ENCODE assay signal across 8 cellular contexts in the genomic region with DNA sequence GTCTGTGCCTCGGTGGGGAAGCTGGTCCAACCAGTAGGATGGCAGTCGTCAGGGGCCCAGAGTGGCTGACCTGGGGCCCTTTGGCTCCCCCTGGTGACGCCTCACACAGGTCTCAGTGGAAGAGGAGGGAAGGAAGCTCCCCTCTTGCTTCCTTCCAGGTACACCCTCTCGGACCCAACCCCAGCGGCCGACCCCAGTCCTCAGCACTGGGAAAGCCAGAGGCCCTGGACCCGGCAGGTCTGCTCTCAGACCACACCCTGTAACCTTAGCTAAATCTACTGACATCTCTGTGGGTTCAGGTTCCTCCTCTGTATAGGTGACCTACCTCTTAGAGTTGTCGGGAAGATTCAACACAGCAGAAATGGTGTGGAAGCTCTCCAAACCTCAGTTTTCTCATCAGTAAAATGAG. TPM values are rescaled to one million over a fixed set of nuclear protein-coding genes. Genes with fewer than 3 reads are reported as not detected.
DNase-seq lines count a peak whose midpoint lies in the region; ATAC-seq, FAIRE-seq and TF ChIP-seq lines count a peak whose summit lies in the region.

No MANE protein-coding gene starts in this region.

- H2BK120ac ChIP-seq in H1 (replicated peaks; ENCODE audit: low read depth, low read length) = no peak overlapping the region

- CTCF ChIA-PET in activated CD4-positive, alpha-beta memory T cell treated with anti-CD3 and anti-CD28 coated beads for 36 hours (lab: Charles Lee) = interaction anchor here (0.6 to 4.4 kb wide), 33 partner anchors 9 to 1874 kb away, joined by 3 to 156 read pairs (median 4); no protein-coding TSS in a partner anchor
- CTCF ChIA-PET in H1 (lab: Charles Lee; ENCODE audit: partially characterized antibody) = interaction anchor here (0.6 to 14.2 kb wide), 52 partner anchors 11 to 1246 kb away, joined by 3 to 335 read pairs (median 5); no protein-coding TSS in a partner anchor

- no peak for TF ChIP-seq POLR2A in H1 (IDR thresholded peaks at IDR 0.05; ENCODE audit: control extremely low read depth in 1 of 2, low read depth in 2 of 2, low read length in 2 of 2)

- H3K36me3 ChIP-seq in H1 (ENCODE audit: control insufficient read depth in 2 of 4, insufficient read depth in 4 of 4, low read length in 3 of 4) = no peaks in the 10 kb centered on the region

- intact Hi-C loops in activated CD4-positive, alpha-beta memory T cell treated with anti-CD3 and anti-CD28 coated beads for 36 hours (cut with micrococcal nuclease) = loop anchor here (1.0 kb wide), 2 partner anchors 72 to 115 kb away; no protein-coding TSS in a partner anchor

- H3K36me3 Mint-ChIP-seq in activated CD4-positive, alpha-beta memory T cell treated with anti-CD3 and anti-CD28 coated beads for 36 hours = no peaks in the 10 kb centered on the region

- H3K56ac ChIP-seq in H1 (replicated peaks; ENCODE audit: insufficient read length, low read depth, low read length) = no peak overlapping the region

- peaks cover 12% of the 10 kb centered on the region for H3K4me1 Mint-ChIP-seq in activated CD4-positive, alpha-beta memory T cell treated with anti-CD3 and anti-CD28 coated beads for 36 hours (ENCODE audit: low read depth)

- H4K5ac ChIP-seq in H1 (ENCODE audit: insufficient read length, low read depth, low read length) = no peak overlapping the region

- WGBS in H1 (ENCODE audit: extremely low coverage in 1 of 2, insufficient coverage in 1 of 2, insufficient read length in 1 of 2, insufficient replicate concordance in 2 of 2, low coverage in 1 of 2, low lambda C conversion rate in 2 of 2, missing lambda C conversion rate in 1 of 2), 2 experiments = 44% methylated on average over 8 of the region's 8 CpGs; no CpG with 5 or more reads in 1 of the 2 experiments

- no peak overlapping the region for H3K23ac ChIP-seq in H1 (ENCODE audit: insufficient read length)

- H2AFZ ChIP-seq in H1 (ENCODE audit: low read length) = no peak overlapping the region

- POLR2A ChIA-PET in activated CD4-positive, alpha-beta memory T cell treated with anti-CD3 and anti-CD28 coated beads for 36 hours (lab: Charles Lee) = no interaction called here
- POLR2A ChIA-PET in H1 (lab: Charles Lee; ENCODE audit: partially characterized antibody) = interaction anchor here (1.0 to 3.0 kb wide), 5 partner anchors 11 to 182 kb away, joined by 3 to 14 read pairs (median 3); no protein-coding TSS in a partner anchor

- no peak overlapping the region; the same call in 1 of the 2 replicates for H2BK15ac ChIP-seq in H1 (ENCODE audit: low read length)

- H3K79me2 ChIP-seq in H1 (ENCODE audit: control insufficient read depth in 1 of 2, insufficient read depth in 2 of 2, low read length in 2 of 2) = no peaks in the 10 kb centered on the region

- no peak overlapping the region for H3K4me2 ChIP-seq in H1 (ENCODE audit: insufficient read depth in 1 of 2, low read depth in 2 of 2, low read length in 2 of 2)

- H3K9ac ChIP-seq in H1 (replicated peaks in 1 of 4; ENCODE audit: extremely low read depth in 1 of 4, low read depth in 3 of 4, low read length in 3 of 4) = no peak overlapping the region

- FAIRE-seq in H1 (lab: Jason Lieb, UNC) = no peak

- no peak for TF ChIP-seq EP300 in H1 (IDR thresholded peaks at IDR 0.05; ENCODE audit: borderline replicate concordance in 1 of 2, low read depth in 2 of 2, low read length in 2 of 2)

- peak; percentile 74 to 85 for TF ChIP-seq RAD21 in H1 (IDR thresholded peaks at IDR 0.05 in 1 of 2, conservative IDR thresholded peaks at IDR 0.05 in 1 of 2; ENCODE audit: low read depth in 2 of 2, low read length in 2 of 2)

- peaks cover 0 to 2% (median under 1%) of the 10 kb centered on the region in 4 experiments; a peak in 2 of 7 replicates for H3K4me1 ChIP-seq in H1 (replicated peaks in 1 of 4; ENCODE audit: control insufficient read depth in 3 of 4, insufficient read depth in 4 of 4, low read length in 3 of 4)

- H3K4me3 ChIP-seq in H1 (ENCODE audit: extremely low read depth in 1 of 4, insufficient read depth in 2 of 4, low read depth in 3 of 4, low read length in 4 of 4) = no peak overlapping the region

- no peaks in the 10 kb centered on the region for H3K79me1 ChIP-seq in H1 (ENCODE audit: low read depth, low read length)

- TF ChIP-seq CTCF in H1 (IDR thresholded peaks at IDR 0.05; ENCODE audit: control extremely low read depth in 1 of 3, insufficient read depth in 1 of 3, low read depth in 1 of 3, low read length in 3 of 3) = peak; percentile 80 to 88 (median 87)

- no peak for ATAC-seq in GM19395 (IDR thresholded peaks at IDR 0.05; ENCODE audit: unreplicated experiment)

- H2BK20ac ChIP-seq in H1 (ENCODE audit: low read length) = no peak overlapping the region

- H4K8ac ChIP-seq in H1 (ENCODE audit: extremely low read depth, insufficient read depth, low read length) = no peak overlapping the region

- H3K27me3 ChIP-seq in H1 (replicated peaks in 1 of 4; ENCODE audit: control insufficient read depth in 3 of 4, extremely low read depth in 1 of 4, insufficient read depth in 3 of 4, low read length in 3 of 4) = peaks cover 18 to 37% (median 33%) of the 10 kb centered on the region in 4 experiments

- peaks cover 0 to 4% of the 10 kb centered on the region in 2 experiments for H4K20me1 ChIP-seq in H1 (replicated peaks in 1 of 2; ENCODE audit: control insufficient read depth in 1 of 2, insufficient read depth in 2 of 2, low read length in 2 of 2)

- no peak overlapping the region for H2BK12ac ChIP-seq in H1 (ENCODE audit: low read depth, low read length)

- H3K9me3 Mint-ChIP-seq in activated CD4-positive, alpha-beta memory T cell treated with anti-CD3 and anti-CD28 coated beads for 36 hours = no peaks in the 10 kb centered on the region

- peaks cover 9% of the 10 kb centered on the region; the same call in 1 of the 2 replicates for H3K23me2 ChIP-seq in H1 (ENCODE audit: low read depth, low read length)

- H4K91ac ChIP-seq in H1 (replicated peaks; ENCODE audit: insufficient read length, low read length) = no peak overlapping the region

- H3K4ac ChIP-seq in H1 (replicated peaks; ENCODE audit: insufficient read length, low read depth, low read length) = no peak overlapping the region

- no peak overlapping the region for H3K14ac ChIP-seq in H1 (ENCODE audit: insufficient read length)

- no peak overlapping the region for H2BK5ac ChIP-seq in H1 (ENCODE audit: low read depth, low read length)

- H3K18ac ChIP-seq in H1 (ENCODE audit: extremely low read depth, low read length) = no peak overlapping the region

- no peak overlapping the region for H3K27ac ChIP-seq in H1 (ENCODE audit: low read depth, low read length)

- no peak overlapping the region for H2AK5ac ChIP-seq in H1 (ENCODE audit: low read depth, low read length)

- no peak overlapping the region for H3K4me3 Mint-ChIP-seq in activated CD4-positive, alpha-beta memory T cell treated with anti-CD3 and anti-CD28 coated beads for 36 hours

- H3K9me3 ChIP-seq in H1 (ENCODE audit: insufficient read depth in 2 of 2, low read depth in 1 of 2, low read length in 1 of 2) = no peaks in the 10 kb centered on the region

- DNase-seq in NCI-H748 (lab: John Stamatoyannopoulos, UW; ENCODE audit: unreplicated experiment) = peak; percentile 59
- DNase-seq in NCI-H748 treated with DMSO at 0.1 percent for 48 hours (lab: John Stamatoyannopoulos, UW) = no peak
- peak; percentile 49 for DNase-seq in NCI-H2171 treated with DMSO at 0.1 percent for 48 hours (lab: John Stamatoyannopoulos, UW)
- DNase-seq in activated CD4-positive, alpha-beta memory T cell treated with anti-CD3 and anti-CD28 coated beads for 36 hours = peak; percentile 75
- peak; percentile 56 to 87 for DNase-seq in H1 (ENCODE audit: low read depth in 1 of 2, low spot score in 2 of 2)
- DNase-seq in myocyte (ENCODE audit: low read depth) = peak; percentile 33
- DNase-seq in stimulated activated naive CD4-positive, alpha-beta T cell (lab: John Stamatoyannopoulos, UW) = peak; percentile 6 to 57 (median 41)

- peaks cover 44% of the 10 kb centered on the region for H3K27me3 Mint-ChIP-seq in activated CD4-positive, alpha-beta memory T cell treated with anti-CD3 and anti-CD28 coated beads for 36 hours

- no peak overlapping the region for H3K27ac Mint-ChIP-seq in activated CD4-positive, alpha-beta memory T cell treated with anti-CD3 and anti-CD28 coated beads for 36 hours

TF ChIP-seq in H1, 55 proteins besides CTCF, POLR2A, EP300 and RAD21:
- peak; percentile 30; the same call in 1 of the 2 replicates for TF ChIP-seq JUN (IDR thresholded peaks at IDR 0.05; ENCODE audit: low read depth, low read length)
- TF ChIP-seq CREB1 (IDR thresholded peaks at IDR 0.05) = peak; percentile 44
- TF ChIP-seq NRF1 (IDR thresholded peaks at IDR 0.05; ENCODE audit: low read depth, low read length) = no peak
- TF ChIP-seq RFX5 (IDR thresholded peaks at IDR 0.05; ENCODE audit: borderline replicate concordance, low read depth, low read length) = no peak
TF ChIP-seq in H1: peak in this region for 2.

RNA-seq across cellular contexts. Expression of gene SCUBE1, which starts 3.4 kb away (rescaled TPM):
- not detected for total RNA-seq in activated CD4-positive, alpha-beta memory T cell treated with anti-CD3 and anti-CD28 coated beads for 36 hours
- total RNA-seq in H1 (2021; fragmentation: NEBNext Ultra II Directional; extraction: Animal tissue kit (Norgen Biotek cat#: 25700)) = 4.9 and 5.5 TPM in 2 replicates
- polyA plus RNA-seq in H1 (2011; rRNA removed) = 2.3 and 5.4 TPM in 2 replicates
- polyA plus RNA-seq in H1 (2011; cell fraction: cytosol; rRNA removed) = 3.1 TPM
- polyA plus RNA-seq in H1 (2011; cell fraction: nucleus; rRNA removed) = 14.2 TPM
- 1.1 to 3.9 TPM (median 2.9 TPM) in 4 replicates for polyA plus RNA-seq in H1 (2012, experiment 1 of 2)
- polyA plus RNA-seq in H1 (2012, experiment 2 of 2) = 1.3 TPM
- polyA plus RNA-seq in H1 (2013, experiment 1 of 2) = 11.7 TPM
- 11.5 TPM for polyA plus RNA-seq in H1 (2013, experiment 2 of 2)
- 7.9 and 16.9 TPM in 2 replicates for polyA minus RNA-seq in H1 (2011; rRNA and poly(A)+ RNA removed)
- polyA minus RNA-seq in H1 (2011; cell fraction: cytosol; rRNA and poly(A)+ RNA removed) = 2.4 TPM
- polyA minus RNA-seq in H1 (2011; cell fraction: nucleus; rRNA and poly(A)+ RNA removed) = 12.5 TPM
- total RNA-seq in myocyte = not detected in 2 replicates
- polyA plus RNA-seq in myocyte (2012) = not detected
